In genomic region chr1:110208916-110209650, GRCh38 we compare ENCODE assay signal across 8 cellular contexts. TPM values are rescaled to one million over a fixed set of nuclear protein-coding genes. Genes with fewer than 3 reads are reported as not detected.
DNase-seq lines count a peak whose midpoint lies in the region; ATAC-seq and TF ChIP-seq lines count a peak whose summit lies in the region.

No MANE protein-coding gene starts in this region.

- DNase-seq in activated naive CD4-positive, alpha-beta T cell treated with anti-CD3 and anti-CD28 coated beads, Interleukin-2, amount 50 U/mL, for 16 hours: no peak
- no peak for DNase-seq in activated naive CD8-positive, alpha-beta T cell treated with anti-CD3 and anti-CD28 coated beads, Interleukin-2, amount 10 ng/mL, durations not matched to agents 7 days and 5 days
- DNase-seq in right lobe of liver (no peak), type B pancreatic cell (ENCODE audit: extremely low spot score, unreplicated experiment) (no peak), NOMO-1 (lab: John Stamatoyannopoulos, UW; ENCODE audit: unreplicated experiment in 2 of 2) (no peak), NCI-H226 (no peak), NCI-H128 (lab: John Stamatoyannopoulos, UW; ENCODE audit: unreplicated experiment) (no peak)

- H3K4me3 ChIP-seq in right lobe of liver: peak overlapping the region in 1 of 3 donors; percentile 58

- TF ChIP-seq CTCF in right lobe of liver (IDR thresholded peaks at IDR 0.05): no peak
- no peak for TF ChIP-seq CTCF in type B pancreatic cell (conservative IDR thresholded peaks at IDR 0.05)

- 61% methylated on average over 5 of the region's 7 CpGs for WGBS in right lobe of liver (ENCODE audit: insufficient coverage, low coverage, low lambda C conversion rate, missing lambda C conversion rate)

- ATAC-seq in activated naive CD8-positive, alpha-beta T cell treated with anti-CD3 and anti-CD28 coated beads, Interleukin-2, amount 10 ng/mL, durations not matched to agents 7 days and 5 days (ENCODE audit: low read depth): no peak
- no peak for ATAC-seq in right lobe of liver

- TF ChIP-seq POLR2A in right lobe of liver (IDR thresholded peaks at IDR 0.05): no peak

- H3K36me3 Mint-ChIP-seq in activated naive CD4-positive, alpha-beta T cell treated with anti-CD3 and anti-CD28 coated beads, Interleukin-2, amount 50 U/mL, for 24 hours: no peaks in the 10 kb centered on the region
- no peaks in the 10 kb centered on the region for H3K36me3 Mint-ChIP-seq in activated naive CD8-positive, alpha-beta T cell treated with anti-CD3 and anti-CD28 coated beads, Interleukin-2, amount 10 ng/mL, durations not matched to agents 7 days and 5 days
- H3K36me3 Mint-ChIP-seq in type B pancreatic cell: no peaks in the 10 kb centered on the region

- no peaks in the 10 kb centered on the region for H3K9me3 Mint-ChIP-seq in activated naive CD4-positive, alpha-beta T cell treated with anti-CD3 and anti-CD28 coated beads, Interleukin-2, amount 50 U/mL, for 24 hours
- H3K9me3 Mint-ChIP-seq in activated naive CD8-positive, alpha-beta T cell treated with anti-CD3 and anti-CD28 coated beads, Interleukin-2, amount 10 ng/mL, durations not matched to agents 7 days and 5 days: no peaks in the 10 kb centered on the region
- H3K9me3 Mint-ChIP-seq in type B pancreatic cell: no peaks in the 10 kb centered on the region

- H3K9me3 ChIP-seq in right lobe of liver: no peaks in the 10 kb centered on the region

- peaks cover 0 to 14% (median 0%) of the 10 kb centered on the region in 4 donors for H3K4me1 ChIP-seq in right lobe of liver

- H3K27me3 ChIP-seq in right lobe of liver: peaks cover 0 to 5% of the 10 kb centered on the region in 2 donors

- peak overlapping the region in 2 of 3 donors; percentile 49 to 63 for H3K27ac ChIP-seq in right lobe of liver

- no peaks in the 10 kb centered on the region for H3K27me3 Mint-ChIP-seq in activated naive CD4-positive, alpha-beta T cell treated with anti-CD3 and anti-CD28 coated beads, Interleukin-2, amount 50 U/mL, for 24 hours
- peaks cover 11% of the 10 kb centered on the region for H3K27me3 Mint-ChIP-seq in activated naive CD8-positive, alpha-beta T cell treated with anti-CD3 and anti-CD28 coated beads, Interleukin-2, amount 10 ng/mL, durations not matched to agents 7 days and 5 days
- peaks cover 67% of the 10 kb centered on the region for H3K27me3 Mint-ChIP-seq in type B pancreatic cell

- POLR2A ChIA-PET in activated naive CD8-positive, alpha-beta T cell treated with anti-CD3 and anti-CD28 coated beads, Interleukin-2, amount 10 ng/mL, durations not matched to agents 7 days and 5 days (lab: Charles Lee): interaction anchor here (0.6 to 7.0 kb wide), 4 partner anchors 101 to 930 kb away, joined by 3 to 100 read pairs (median 9); partner anchors contain the start of gene RBM15

- H3K36me3 ChIP-seq in right lobe of liver: no peaks in the 10 kb centered on the region

- H3K27ac Mint-ChIP-seq in activated naive CD4-positive, alpha-beta T cell treated with anti-CD3 and anti-CD28 coated beads, Interleukin-2, amount 50 U/mL, for 24 hours: peak overlapping the region; percentile 57
- H3K27ac Mint-ChIP-seq in activated naive CD8-positive, alpha-beta T cell treated with anti-CD3 and anti-CD28 coated beads, Interleukin-2, amount 10 ng/mL, durations not matched to agents 7 days and 5 days: peak overlapping the region; percentile 89
- H3K27ac Mint-ChIP-seq in type B pancreatic cell: peak overlapping the region; percentile 90

- H3K4me1 Mint-ChIP-seq in activated naive CD4-positive, alpha-beta T cell treated with anti-CD3 and anti-CD28 coated beads, Interleukin-2, amount 50 U/mL, for 24 hours: peaks cover 47% of the 10 kb centered on the region
- H3K4me1 Mint-ChIP-seq in activated naive CD8-positive, alpha-beta T cell treated with anti-CD3 and anti-CD28 coated beads, Interleukin-2, amount 10 ng/mL, durations not matched to agents 7 days and 5 days: peaks cover 34% of the 10 kb centered on the region
- H3K4me1 Mint-ChIP-seq in type B pancreatic cell (ENCODE audit: unreplicated experiment): peaks cover 15% of the 10 kb centered on the region

- H3K4me3 Mint-ChIP-seq in activated naive CD4-positive, alpha-beta T cell treated with anti-CD3 and anti-CD28 coated beads, Interleukin-2, amount 50 U/mL, for 24 hours: peak overlapping the region; percentile 88
- H3K4me3 Mint-ChIP-seq in activated naive CD8-positive, alpha-beta T cell treated with anti-CD3 and anti-CD28 coated beads, Interleukin-2, amount 10 ng/mL, durations not matched to agents 7 days and 5 days: peak overlapping the region; percentile 93
- H3K4me3 Mint-ChIP-seq in type B pancreatic cell: peak overlapping the region; percentile 90

- intact Hi-C loops in right lobe of liver (cut with DNase I): loop anchor here in 1 of 2 donors (10.0 kb wide), 1 partner anchor 256 kb away; no protein-coding TSS in a partner anchor

RNA-seq across cellular contexts. Expression of gene KCNC4, which starts 1.0 kb away (rescaled TPM):
- 1 to 10 TPM; 8.9 to 9.0 TPM for total RNA-seq in activated naive CD8-positive, alpha-beta T cell treated with anti-CD3 and anti-CD28 coated beads, Interleukin-2, amount 10 ng/mL, durations not matched to agents 7 days and 5 days
- total RNA-seq in right lobe of liver: 1 to 10 TPM in 4 of 6 experiments, under 1 TPM in 2; 0.37 to 4.4 (median 1.7) TPM
- 3.4 and 4.8 TPM in 2 replicates for total RNA-seq in type B pancreatic cell (ENCODE audit: low replicate concordance)

RNA-seq across cellular contexts. Expression of gene SLC6A17, which starts 58.8 kb away (rescaled TPM):
- not detected for total RNA-seq in activated naive CD8-positive, alpha-beta T cell treated with anti-CD3 and anti-CD28 coated beads, Interleukin-2, amount 10 ng/mL, durations not matched to agents 7 days and 5 days
- not detected for total RNA-seq in right lobe of liver
- 0.50 and 0.58 TPM in 2 replicates for total RNA-seq in type B pancreatic cell (ENCODE audit: low replicate concordance)
